In the genomic region with DNA sequence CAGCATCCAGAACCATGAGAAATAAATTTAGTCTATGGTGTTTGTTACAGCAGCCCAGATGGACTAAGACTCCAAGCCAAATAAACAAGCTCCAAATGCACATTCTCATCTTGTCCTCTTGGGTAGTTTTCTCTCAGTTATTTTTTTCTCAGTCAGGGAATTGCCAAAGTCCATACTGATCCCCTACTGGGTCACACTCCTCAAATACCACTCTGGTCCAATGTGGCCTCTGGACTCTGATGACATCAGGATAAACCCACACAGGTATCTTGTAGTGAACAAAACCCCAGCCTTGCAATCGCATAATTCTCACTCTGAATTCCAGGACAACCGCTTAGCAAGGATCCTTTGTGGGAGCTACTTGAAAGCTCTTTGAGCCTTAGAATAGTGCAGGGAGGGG, we compare ENCODE assay signal across 28 cellular contexts.
"Had no signal": no experiment of that assay in that cellular context is flagged by ENCODE, and none has a peak within 500 bp of the region (broad histone marks: within the 10 kb centered on the region; RNA-seq: fewer than 3 reads in every experiment).

No MANE protein-coding gene starts in this region.

- H3K9me3 ChIP-seq: ovary, psoas muscle, spleen, suprapubic skin, testis, tibial artery, transverse colon, upper lobe of right lung, uterus had no signal

- H3K9ac ChIP-seq: neural progenitor cell, parathyroid adenoma had no signal

- DNase-seq: natural killer cell; occipital lobe; ovary; posterior cingulate gyrus; psoas muscle; right cardiac atrium; spleen; stimulated activated CD4-positive, alpha-beta T cell treated with anti-CD3 and anti-CD28 coated beads, Interleukin-12 subunit alpha, Interleukin-12 subunit beta, amount 100 ng/mL, for 4 hours; stimulated activated CD4-positive, alpha-beta T cell treated with anti-CD3 and anti-CD28 coated beads, Interleukin-1b, Interleukin-23, amount 100 ng/mL, for 48 hours; stimulated activated CD4-positive, alpha-beta T cell treated with anti-CD3 and anti-CD28 coated beads, Interleukin-4, amount 100 ng/mL, for 1 hour; stimulated activated CD4-positive, alpha-beta T cell treated with anti-CD3 and anti-CD28 coated beads, Interleukin-4, amount 100 ng/mL, for 4 hours; stimulated activated CD8-positive, alpha-beta memory T cell treated with anti-CD3 and anti-CD28 coated beads, Interleukin-4, amount 100 ng/mL, for 48 hours; stimulated activated naive CD4-positive, alpha-beta T cell; stimulated activated naive CD8-positive, alpha-beta T cell treated with anti-CD3 and anti-CD28 coated beads, Interleukin-15, amount 100 ng/mL, for 72 hours; stimulated activated naive CD8-positive, alpha-beta T cell treated with anti-CD3 and anti-CD28 coated beads, Interleukin-15, Interleukin-2, amounts not matched to agents 100 U/mL and 50 U/mL, for 24 hours; substantia nigra; testis; tibial artery; transverse colon; upper lobe of right lung; uterus had no signal

- H3K79me2 ChIP-seq: parathyroid adenoma had no signal

- H3K27me3 ChIP-seq: neural progenitor cell, ovary, spleen, suprapubic skin, testis, tibial artery, transverse colon, upper lobe of right lung, uterus had no signal

- ATAC-seq: natural killer cell; psoas muscle; right cardiac atrium; sciatic nerve; stimulated activated memory B cell treated with anti-CD40 and anti-IgM and Interleukin-4, amounts not matched to agents 10 μg/mL and 1 μg/mL and 100 μg/mL, for 72 hours; stimulated activated naive CD8-positive, alpha-beta T cell treated with anti-CD3 and anti-CD28 coated beads, Interleukin-15, amount 100 ng/mL, for 72 hours; stimulated activated naive CD8-positive, alpha-beta T cell treated with anti-CD3 and anti-CD28 coated beads, Interleukin-15, Interleukin-2, amounts not matched to agents 100 U/mL and 50 U/mL, for 24 hours; upper lobe of right lung had no signal

- H3K4me1 ChIP-seq: neural progenitor cell, psoas muscle, spleen, suprapubic skin, testis, tibial artery, upper lobe of right lung, uterus had no signal

- H3K4me3 ChIP-seq: neural progenitor cell, ovary, psoas muscle, skin epidermis, smooth muscle cell, spleen, suprapubic skin, testis, tibial artery, transverse colon, upper lobe of right lung, uterus had no signal

- H3K36me3 ChIP-seq: neural progenitor cell, ovary, spleen, suprapubic skin, tibial artery, transverse colon, upper lobe of right lung, uterus had no signal

- H2AFZ ChIP-seq: neural progenitor cell, parathyroid adenoma had no signal

- H3K4me2 ChIP-seq: neural progenitor cell, smooth muscle cell had no signal

- H3K27ac ChIP-seq: neural progenitor cell, ovary, psoas muscle, skin epidermis, spleen, suprapubic skin, testis, tibial artery, transverse colon, upper lobe of right lung, uterus had no signal
